16 cellular contexts compared by ENCODE assay signal in the genomic region with DNA sequence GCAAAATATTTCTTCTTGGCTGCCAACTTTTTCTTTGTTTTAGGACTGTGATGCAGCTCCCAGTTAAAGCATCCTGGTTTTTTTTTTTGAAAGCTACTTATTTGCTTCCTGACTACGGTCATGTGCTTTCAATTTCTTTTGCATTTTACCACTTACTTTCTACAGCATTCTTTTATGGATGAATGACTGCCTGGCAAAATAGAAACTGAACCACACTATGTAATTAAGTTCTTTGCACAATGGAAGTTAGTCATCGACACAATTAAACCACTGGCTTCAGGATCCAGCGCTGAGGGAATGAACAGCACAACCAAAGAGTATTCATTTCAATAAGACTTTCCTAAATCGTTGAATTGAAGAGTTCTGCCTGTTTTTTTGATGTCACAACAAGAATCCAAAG.
DNase-seq lines count a peak whose midpoint lies in the region; ATAC-seq and TF ChIP-seq lines count a peak whose summit lies in the region.
"Had no signal": no experiment of that assay in that cellular context is flagged by ENCODE, and none has a peak within 500 bp of the region (broad histone marks: within the 10 kb centered on the region; RNA-seq: fewer than 3 reads in every experiment).

No MANE protein-coding gene starts in this region.

- no peaks in the 10 kb centered on the region for H3K79me2 ChIP-seq in PC-3 (ENCODE audit: low read length)

- H3K27me3 ChIP-seq in PC-3 (ENCODE audit: low read length), result peaks cover 17% of the 10 kb centered on the region; the same call in 1 of the 2 replicates
- H3K27me3 ChIP-seq in stomach, result no peaks in the 10 kb centered on the region
- H3K27me3 ChIP-seq in heart left ventricle, result no peaks in the 10 kb centered on the region
- H3K27me3 ChIP-seq: pancreas had no signal

- DNase-seq in GM03348 (ENCODE audit: low spot score) (peak; percentile 56), PC-3 (peak; percentile 19), fibroblast of gingiva (ENCODE audit: low read depth) (peak; percentile 90), retina (peak; percentile 45), NCI-H1694 treated with DMSO at 0.1 percent for 48 hours (lab: John Stamatoyannopoulos, UW) (no peak), NCI-H1436 treated with DMSO at 0.1 percent for 48 hours (lab: John Stamatoyannopoulos, UW) (no peak), stomach (no peak), heart left ventricle (no peak)
- DNase-seq: activated CD4-positive, alpha-beta T cell treated with anti-CD3 and anti-CD28 coated beads, Interleukin-2, amount 50 U/mL, for 1 hour; activated gamma-delta T cell treated with Interleukin-2 at 50 U/mL for 16 hours; Kasumi-1; left ventricle myocardium inferior; pancreas; SK-N-SH; stimulated activated CD4-positive, alpha-beta T cell treated with anti-CD3 and anti-CD28 coated beads, Interleukin-4, amount 100 ng/mL, for 1 hour; stimulated activated naive CD4-positive, alpha-beta T cell treated with Interleukin-2 at 50 U/mL for 16 hours had no signal

- POLR2A ChIA-PET in PC-3 (lab: Charles Lee; ENCODE audit: unreplicated experiment), result no interaction called here

- H3K27ac ChIP-seq in PC-3 (ENCODE audit: low read length), result no peak overlapping the region
- no peak overlapping the region for H3K27ac ChIP-seq in stomach
- H3K27ac ChIP-seq in heart left ventricle, result no peak overlapping the region
- H3K27ac ChIP-seq: left ventricle myocardium inferior, pancreas had no signal

- H3K4me2 ChIP-seq in PC-3 (ENCODE audit: low read length), result peak overlapping the region; percentile 21; the same call in 1 of the 2 replicates
- H3K4me2 ChIP-seq: SK-N-SH had no signal

- H3K9ac ChIP-seq in PC-3 (ENCODE audit: low read length), result no peak overlapping the region
- H3K9ac ChIP-seq: SK-N-SH had no signal

- BruUV-seq in PC-3 (replicated peaks; lab: Mats Ljungman, UMichigan), result no TSS peak

- TF ChIP-seq POLR2A in stomach (IDR thresholded peaks at IDR 0.05), result no peak
- no peak for TF ChIP-seq POLR2A in heart left ventricle (IDR thresholded peaks at IDR 0.05)

- H3K4me3 ChIP-seq in PC-3 (ENCODE audit: low read length) (no peak overlapping the region), stomach (no peak overlapping the region), heart left ventricle (peak overlapping the region in 1 of 12 donors; percentile 17)
- H3K4me3 ChIP-seq: left ventricle myocardium inferior, pancreas had no signal

- no peaks in the 10 kb centered on the region for H3K36me3 ChIP-seq in PC-3 (ENCODE audit: low read depth, low read length)
- no peaks in the 10 kb centered on the region for H3K36me3 ChIP-seq in stomach
- no peaks in the 10 kb centered on the region for H3K36me3 ChIP-seq in heart left ventricle
- H3K36me3 ChIP-seq: left ventricle myocardium inferior, pancreas had no signal

- no peaks in the 10 kb centered on the region for H4K20me1 ChIP-seq in PC-3 (ENCODE audit: low read length)

- WGBS in stomach, 5 donors, result 63 to 76% (median 73%) methylated on average over 4 of the region's 4 CpGs
- 63 to 76% (median 70%) methylated on average over 4 of the region's 4 CpGs for WGBS in heart left ventricle, 4 donors

- intact Hi-C loops in PC-3 (cut with micrococcal nuclease), result no loop called here
- intact Hi-C loops in stomach (cut with DNase I; ENCODE audit: low total_unique reads), result no loop called here
- intact Hi-C loops in heart left ventricle (cut with DNase I), result no loop called here

- no peaks in the 10 kb centered on the region for H3K4me1 ChIP-seq in PC-3 (ENCODE audit: insufficient read depth, low read length)
- H3K4me1 ChIP-seq in stomach, result no peaks in the 10 kb centered on the region
- H3K4me1 ChIP-seq in heart left ventricle, result no peaks in the 10 kb centered on the region
- H3K4me1 ChIP-seq: left ventricle myocardium inferior, pancreas had no signal

- CTCF ChIA-PET in PC-3 (lab: Charles Lee), result no interaction called here

- no peak; the same call in 1 of the 2 replicates for ATAC-seq in PC-3
- ATAC-seq in heart left ventricle, result no peak
- ATAC-seq: pancreas had no signal

- TF ChIP-seq CTCF in PC-3 (conservative IDR thresholded peaks at IDR 0.05; ENCODE audit: low read depth, low read length) (no peak), stomach (IDR thresholded peaks at IDR 0.05) (no peak), heart left ventricle (IDR thresholded peaks at IDR 0.05) (no peak)

- TF ChIP-seq EP300 in stomach (IDR thresholded peaks at IDR 0.05), result no peak

- H2AFZ ChIP-seq in PC-3 (ENCODE audit: low read length), result no peak overlapping the region

- H3F3A ChIP-seq in PC-3 (ENCODE audit: low read length, unreplicated experiment), result no peaks in the 10 kb centered on the region

- H3K9me3 ChIP-seq in PC-3 (ENCODE audit: low read length) (no peaks in the 10 kb centered on the region), stomach (no peaks in the 10 kb centered on the region), heart left ventricle (no peaks in the 10 kb centered on the region)
- H3K9me3 ChIP-seq: left ventricle myocardium inferior, pancreas, SK-N-SH had no signal

- H3K9me2 ChIP-seq in PC-3 (replicated peaks; ENCODE audit: low read length), result no peaks in the 10 kb centered on the region
- H3K9me2 ChIP-seq: SK-N-SH had no signal

Comparison
In these comparisons a context has a peak if more than half of its experiments do, and no peak if none do; other contexts are left out.
1. DNase-seq: peak in GM03348 (single experiment), PC-3 (single experiment), fibroblast of gingiva (single experiment) and retina (single experiment); none in NCI-H1694 treated with DMSO at 0.1 percent for 48 hours (single experiment), NCI-H1436 treated with DMSO at 0.1 percent for 48 hours (single experiment), stomach (single experiment) and heart left ventricle (0 of 5).